34 cellular contexts compared by ENCODE assay signal in genomic region chr18:5678779-5679406, GRCh38.
"Had no signal": no experiment of that assay in that cellular context is flagged by ENCODE, and none has a peak within 500 bp of the region (broad histone marks: within the 10 kb centered on the region; RNA-seq: fewer than 3 reads in every experiment).

No MANE protein-coding gene starts in this region.

- H3K27me3 ChIP-seq: brain microvascular endothelial cell, dorsolateral prefrontal cortex had no signal

- H3K27ac ChIP-seq: brain microvascular endothelial cell, coronary artery, dorsolateral prefrontal cortex, WERI-Rb-1 had no signal

- H3K4me3 ChIP-seq: coronary artery, dorsolateral prefrontal cortex had no signal

- FAIRE-seq: astrocyte, bronchial epithelial cell, frontal cortex had no signal

- DNase-seq: activated CD4-positive, alpha-beta memory T cell treated with anti-CD3 and anti-CD28 coated beads for 36 hours; activated CD4-positive, alpha-beta T cell treated with anti-CD3 and anti-CD28 coated beads for 36 hours; activated CD4-positive, alpha-beta T cell treated with anti-CD3 and anti-CD28 coated beads, Interleukin-2, amount 10 ng/mL, durations not matched to agents 24 days and 14 days; activated CD4-positive, CD25-positive, alpha-beta regulatory T cell; activated CD4-positive, CD25-positive, alpha-beta regulatory T cell treated with anti-CD3 and anti-CD28 coated beads, Interleukin-2, amount 50 U/mL, for 72 hours; activated CD8-positive, alpha-beta memory T cell treated with anti-CD3 and anti-CD28 coated beads, Interleukin-2, amount 50 U/mL, for 48 hours; activated CD8-positive, alpha-beta T cell treated with anti-CD3 and anti-CD28 coated beads, Interleukin-2, amount 10 ng/mL, durations not matched to agents 7 days and 5 days; activated effector memory CD4-positive, alpha-beta T cell treated with Interleukin-2 at 50 U/mL for 16 hours; activated gamma-delta T cell treated with Interleukin-2 at 50 U/mL for 16 hours; activated naive CD4-positive, alpha-beta T cell treated with anti-CD3 and anti-CD28 coated beads, Interleukin-2, amount 50 U/mL, for 16 hours; activated naive CD4-positive, alpha-beta T cell treated with Interleukin-2 at 50 U/mL for 16 hours; activated T-cell treated with anti-CD3 and anti-CD28 coated beads for 4 hours; activated T-cell treated with anti-CD3 and anti-CD28 coated beads, Interleukin-2, amount 50 U/mL, for 24 hours; amniotic stem cell; anterior cingulate cortex; brain microvascular endothelial cell; dorsolateral prefrontal cortex; effector memory CD4-positive, alpha-beta T cell; endodermal cell; foreskin fibroblast; head of caudate nucleus; T-helper 17 cell; T1000; WERI-Rb-1 had no signal

- H3K4me3 Mint-ChIP-seq: activated CD4-positive, alpha-beta memory T cell treated with anti-CD3 and anti-CD28 coated beads for 36 hours; activated CD4-positive, alpha-beta T cell treated with anti-CD3 and anti-CD28 coated beads for 36 hours; activated CD4-positive, alpha-beta T cell treated with anti-CD3 and anti-CD28 coated beads, Interleukin-2, amount 10 ng/mL, durations not matched to agents 24 days and 14 days; activated CD8-positive, alpha-beta T cell treated with anti-CD3 and anti-CD28 coated beads, Interleukin-2, amount 10 ng/mL, durations not matched to agents 7 days and 5 days; activated naive CD8-positive, alpha-beta T cell; activated T-cell treated with anti-CD3 and anti-CD28 coated beads, Interleukin-2, amount 50 U/mL, for 24 hours; activated T-helper 17 cell treated with anti-CD3 and anti-CD28 coated beads, Interleukin-2, amount 50 U/mL, for 72 hours; central memory CD8-positive, alpha-beta T cell; dendritic cell treated with granulocyte-macrophage colony-stimulating factor and Interleukin-4, amounts not matched to agents 40 ng/mL and 50 ng/mL, for 4 days; endodermal cell; T-helper 17 cell; T-helper 2 cell treated with Interferon-gamma antibody and Interleukin-4, amounts not matched to agents 5 μg/mL and 100 μg/mL, for 36 hours had no signal

- H3K36me3 Mint-ChIP-seq: activated CD4-positive, alpha-beta memory T cell treated with anti-CD3 and anti-CD28 coated beads for 36 hours; activated naive CD8-positive, alpha-beta T cell had no signal

- H3K36me3 ChIP-seq: brain microvascular endothelial cell, WERI-Rb-1 had no signal

- H3K9me3 Mint-ChIP-seq: activated CD4-positive, alpha-beta memory T cell treated with anti-CD3 and anti-CD28 coated beads for 36 hours; activated CD4-positive, alpha-beta T cell treated with anti-CD3 and anti-CD28 coated beads, Interleukin-2, amount 10 ng/mL, durations not matched to agents 24 days and 14 days; activated T-cell treated with anti-CD3 and anti-CD28 coated beads, Interleukin-2, amount 50 U/mL, for 24 hours; central memory CD8-positive, alpha-beta T cell; T-helper 2 cell treated with Interferon-gamma antibody and Interleukin-4, amounts not matched to agents 5 μg/mL and 100 μg/mL, for 36 hours had no signal

- H3K4me1 Mint-ChIP-seq: activated CD4-positive, alpha-beta T cell treated with anti-CD3 and anti-CD28 coated beads for 36 hours; activated CD4-positive, alpha-beta T cell treated with anti-CD3 and anti-CD28 coated beads, Interleukin-2, amount 10 ng/mL, durations not matched to agents 24 days and 14 days; activated T-helper 17 cell treated with anti-CD3 and anti-CD28 coated beads, Interleukin-2, amount 50 U/mL, for 72 hours; central memory CD8-positive, alpha-beta T cell; T-helper 17 cell had no signal

- H3K27me3 Mint-ChIP-seq: activated CD4-positive, alpha-beta T cell treated with anti-CD3 and anti-CD28 coated beads, Interleukin-2, amount 10 ng/mL, durations not matched to agents 24 days and 14 days; central memory CD8-positive, alpha-beta T cell; dendritic cell treated with granulocyte-macrophage colony-stimulating factor and Interleukin-4, amounts not matched to agents 40 ng/mL and 50 ng/mL, for 4 days; T-helper 17 cell had no signal

- ATAC-seq: activated CD4-positive, alpha-beta T cell treated with anti-CD3 and anti-CD28 coated beads for 36 hours; activated CD8-positive, alpha-beta T cell treated with anti-CD3 and anti-CD28 coated beads, Interleukin-2, amount 10 ng/mL, durations not matched to agents 7 days and 5 days; activated T-helper 17 cell treated with anti-CD3 and anti-CD28 coated beads, Interleukin-2, amount 50 U/mL, for 72 hours; esophagus mucosa; T-helper 17 cell had no signal
